ENCODE assay signal across 8 cellular contexts in the genomic region with DNA sequence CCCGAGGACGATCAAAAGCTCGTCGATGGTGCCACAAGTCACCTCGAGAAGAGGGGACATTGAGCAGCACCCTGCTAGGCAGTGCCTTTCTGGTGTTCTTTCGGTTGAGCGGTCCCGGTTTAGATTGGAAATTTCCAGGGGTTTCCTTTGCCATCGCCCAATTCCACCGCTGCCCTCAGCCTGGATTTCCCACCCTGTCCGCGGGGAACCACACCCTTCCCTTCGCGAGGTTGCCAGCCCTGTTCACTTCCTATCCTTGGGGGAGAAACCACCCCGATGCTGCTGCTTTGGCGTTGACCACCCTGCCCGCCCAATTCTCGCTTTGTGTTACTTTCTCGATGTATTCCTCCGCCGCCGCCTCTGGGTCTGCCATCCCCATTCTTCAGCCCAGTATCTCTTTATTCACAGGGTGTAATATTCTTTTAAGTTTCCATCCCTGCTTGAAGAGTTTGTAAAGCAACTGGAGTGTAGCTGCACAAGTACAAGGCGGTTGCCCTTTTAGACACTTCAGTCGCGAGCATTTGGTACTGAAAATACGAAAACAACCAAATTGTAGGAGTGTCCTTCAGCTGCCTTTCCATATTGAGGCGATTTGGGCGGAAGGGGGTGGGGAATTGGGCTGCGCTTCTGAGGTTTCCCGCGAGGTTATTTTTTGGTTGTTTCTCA. TPM values are rescaled to one million over a fixed set of nuclear protein-coding genes. Genes with fewer than 3 reads are reported as not detected.
DNase-seq lines count a peak whose midpoint lies in the region; ATAC-seq lines count a peak whose summit lies in the region.

No MANE protein-coding gene starts in this region.

- peak overlapping the region; percentile 75 for H3K4me3 ChIP-seq in iPS DF 6.9 (ENCODE audit: low read length)

- ATAC-seq in sciatic nerve (peak; percentile 57), HG02884 (IDR thresholded peaks at IDR 0.05; ENCODE audit: unreplicated experiment) (no peak)

- H3K9me3 ChIP-seq in KOPT-K1 (ENCODE audit: insufficient read depth, low read length, poor library complexity, severe bottlenecking) (no peaks in the 10 kb centered on the region), iPS DF 6.9 (ENCODE audit: control insufficient read depth, insufficient read depth, low read length) (no peaks in the 10 kb centered on the region)

- H3K27ac ChIP-seq in KOPT-K1 (ENCODE audit: low read depth, low read length, poor library complexity, severe bottlenecking) (peak overlapping the region; percentile 93), iPS DF 6.9 (ENCODE audit: low read length) (no peak overlapping the region)

- peaks cover 29% of the 10 kb centered on the region for H3K36me3 ChIP-seq in KOPT-K1 (ENCODE audit: insufficient read depth, low read length)
- H3K36me3 ChIP-seq in iPS DF 6.9 (ENCODE audit: control insufficient read depth, insufficient read depth, low read length): no peaks in the 10 kb centered on the region; the same call in 1 of the 2 replicates

- intact Hi-C loops in sciatic nerve (cut with DNase I): no loop called here

- DNase-seq in Caki2 (ENCODE audit: low read depth): peak; percentile 32
- DNase-seq in T follicular helper cell (ENCODE audit: low read depth): peak; percentile 36
- DNase-seq in astrocyte of the hippocampus (ENCODE audit: low read depth, low spot score): peak; percentile 55
- DNase-seq in iPS DF 6.9 (ENCODE audit: low read depth, low spot score): no peak
- peak; percentile 66 for DNase-seq in sciatic nerve (ENCODE audit: low spot score)
- no peak for DNase-seq in NCI-H2029 treated with DMSO at 0.1 percent for 48 hours (lab: John Stamatoyannopoulos, UW)

- in situ Hi-C loops in Caki2 (cut with HindIII; ENCODE audit: low pct_unique_long_range_greater_than_20kb, low sequenced_read_pairs): no loop called here

- no peaks in the 10 kb centered on the region for H3K27me3 ChIP-seq in iPS DF 6.9 (ENCODE audit: control insufficient read depth, insufficient read depth, low read length)

- no CpG with 5 or more reads among the region's 31 CpGs for WGBS in iPS DF 6.9 (ENCODE audit: insufficient coverage, insufficient read length)

- no peaks in the 10 kb centered on the region; the same call in 1 of the 2 replicates for H3K4me1 ChIP-seq in iPS DF 6.9 (ENCODE audit: control insufficient read depth, insufficient read depth, low read length)

RNA-seq across cellular contexts. Expression of a gene that starts 1.1 kb away (rescaled TPM):
- total RNA-seq in Caki2 (2014; rRNA removed; shearing (Covaris generic); ENCODE audit: low replicate concordance): 32.9 and 54.2 TPM in 2 replicates
- 218 TPM for total RNA-seq in sciatic nerve

RNA-seq across cellular contexts. Expression of a gene that starts 44.3 kb away (rescaled TPM):
- total RNA-seq in Caki2 (2014; rRNA removed; shearing (Covaris generic); ENCODE audit: low replicate concordance): 2.3 TPM in 1 of 2 replicates, not detected in the other
- 3.6 TPM for total RNA-seq in sciatic nerve

Comparison
In these comparisons a context has a peak if more than half of its experiments do, and no peak if none do; other contexts are left out.
1. DNase-seq: peak in Caki2 (single experiment), T follicular helper cell (single experiment), astrocyte of the hippocampus (single experiment) and sciatic nerve (single experiment); none in iPS DF 6.9 (single experiment) and NCI-H2029 treated with DMSO at 0.1 percent for 48 hours (single experiment).